ENCODE assay signal across 11 cellular contexts in genomic region chr11:95248666-95249467, GRCh38. TPM values are rescaled to one million over a fixed set of nuclear protein-coding genes. Genes with fewer than 3 reads are reported as not detected.
DNase-seq lines count a peak whose midpoint lies in the region; ATAC-seq, FAIRE-seq and TF ChIP-seq lines count a peak whose summit lies in the region.
"Had no signal": no experiment of that assay in that cellular context is flagged by ENCODE, and none has a peak within 500 bp of the region (broad histone marks: within the 10 kb centered on the region; RNA-seq: fewer than 3 reads in every experiment).

No MANE protein-coding gene starts in this region.

- no peaks in the 10 kb centered on the region for H3K9me3 Mint-ChIP-seq in astrocyte (ENCODE audit: unreplicated experiment)
- H3K9me3 Mint-ChIP-seq: natural killer cell treated with Interleukin-12 subunit alpha and Interleukin-12 subunit beta and Interleukin-15 and Interleukin-18, amount 100 ng/mL, for 72 hours had no signal

- H3K27ac Mint-ChIP-seq in astrocyte (ENCODE audit: unreplicated experiment): peak overlapping the region; percentile 34
- H3K27ac Mint-ChIP-seq: natural killer cell treated with Interleukin-12 subunit alpha and Interleukin-12 subunit beta and Interleukin-15 and Interleukin-18, amount 100 ng/mL, for 72 hours had no signal

- H3K9me3 ChIP-seq in DOHH2 (ENCODE audit: control insufficient read depth, insufficient read depth, low read length): no peaks in the 10 kb centered on the region
- H3K9me3 ChIP-seq in astrocyte (ENCODE audit: insufficient read depth, low read depth, low read length): no peaks in the 10 kb centered on the region
- no peaks in the 10 kb centered on the region for H3K9me3 ChIP-seq in WERI-Rb-1 (ENCODE audit: severe bottlenecking)

- H3K9ac ChIP-seq in astrocyte (ENCODE audit: low read length): no peak overlapping the region

- DNase-seq in astrocyte (ENCODE audit: low read depth): no peak
- no peak for DNase-seq in nucleus accumbens (lab: John Stamatoyannopoulos, UW)
- no peak for DNase-seq in substantia nigra (lab: John Stamatoyannopoulos, UW)
- no peak for DNase-seq in WERI-Rb-1
- DNase-seq in left cardiac atrium: no peak
- DNase-seq: NCI-H187 treated with DMSO at 0.1 percent for 48 hours; stimulated activated naive CD4-positive, alpha-beta T cell treated with Interleukin-2 at 50 U/mL for 16 hours had no signal

- H3K4me1 ChIP-seq in DOHH2 (ENCODE audit: control insufficient read depth, low read length) (peaks cover 49% of the 10 kb centered on the region), astrocyte (ENCODE audit: insufficient read depth, low read length) (peaks cover 4% of the 10 kb centered on the region)

- H3K4me3 Mint-ChIP-seq in astrocyte (ENCODE audit: unreplicated experiment): no peak overlapping the region
- H3K4me3 Mint-ChIP-seq: natural killer cell treated with Interleukin-12 subunit alpha and Interleukin-12 subunit beta and Interleukin-15 and Interleukin-18, amount 100 ng/mL, for 72 hours had no signal

- peaks cover 37% of the 10 kb centered on the region for H3K4me1 Mint-ChIP-seq in astrocyte (ENCODE audit: low read depth, unreplicated experiment)

- no peaks in the 10 kb centered on the region for H3K27me3 Mint-ChIP-seq in astrocyte (ENCODE audit: low read depth, unreplicated experiment)

- H3K27ac ChIP-seq in DOHH2 (ENCODE audit: low read depth, low read length) (no peak overlapping the region), astrocyte (ENCODE audit: low read depth, low read length) (no peak overlapping the region), substantia nigra (ENCODE audit: low read depth, low read length, poor library complexity, severe bottlenecking) (no peak overlapping the region), WERI-Rb-1 (no peak overlapping the region)

- no peaks in the 10 kb centered on the region; the same call in 1 of the 2 replicates for H3F3A ChIP-seq in DOHH2 (ENCODE audit: control insufficient read depth, insufficient read depth)

- no peaks in the 10 kb centered on the region for H3K36me3 Mint-ChIP-seq in astrocyte (ENCODE audit: low read depth, unreplicated experiment)
- H3K36me3 Mint-ChIP-seq: natural killer cell treated with Interleukin-12 subunit alpha and Interleukin-12 subunit beta and Interleukin-15 and Interleukin-18, amount 100 ng/mL, for 72 hours had no signal

- TF ChIP-seq CTCF in DOHH2 (IDR thresholded peaks at IDR 0.05; ENCODE audit: low read depth, low read length, poor library complexity, severe bottlenecking) (no peak), astrocyte (IDR thresholded peaks at IDR 0.05; ENCODE audit: insufficient read depth, low read depth, low read length) (no peak), WERI-Rb-1 (IDR thresholded peaks at IDR 0.05; ENCODE audit: low read depth, low read length) (no peak)

- FAIRE-seq in astrocyte (lab: Jason Lieb, UNC): no peak

- intact Hi-C loops in left cardiac atrium (cut with DNase I): no loop called here

- H2AFZ ChIP-seq in astrocyte (ENCODE audit: low read depth, low read length): no peak overlapping the region

- H3K4me2 ChIP-seq in DOHH2 (ENCODE audit: low read length) (peak overlapping the region; percentile 61), astrocyte (ENCODE audit: low read length) (no peak overlapping the region)

- no peaks in the 10 kb centered on the region for H4K20me1 ChIP-seq in DOHH2 (ENCODE audit: control insufficient read depth, insufficient read depth, low read depth, low read length)
- no peaks in the 10 kb centered on the region for H4K20me1 ChIP-seq in astrocyte (ENCODE audit: insufficient read depth, low read length)

- H3K9me2 ChIP-seq in DOHH2 (replicated peaks; ENCODE audit: control insufficient read depth, low read length): no peaks in the 10 kb centered on the region

- ATAC-seq in HG02970 (IDR thresholded peaks at IDR 0.05; ENCODE audit: low FRiP score, unreplicated experiment): peak; percentile 72
- ATAC-seq in left cardiac atrium: no peak
- ATAC-seq: natural killer cell treated with Interleukin-12 subunit alpha and Interleukin-12 subunit beta and Interleukin-15 and Interleukin-18, amount 100 ng/mL, for 72 hours had no signal

- H3K79me2 ChIP-seq in DOHH2 (ENCODE audit: control insufficient read depth, low read length): no peaks in the 10 kb centered on the region
- no peaks in the 10 kb centered on the region for H3K79me2 ChIP-seq in astrocyte (ENCODE audit: insufficient read depth, low read length)

- H3K27me3 ChIP-seq in DOHH2 (ENCODE audit: control insufficient read depth, low read length): no peaks in the 10 kb centered on the region
- no peaks in the 10 kb centered on the region for H3K27me3 ChIP-seq in astrocyte (ENCODE audit: insufficient read depth, low read length)
- no peaks in the 10 kb centered on the region for H3K27me3 ChIP-seq in WERI-Rb-1 (ENCODE audit: insufficient read depth, low read depth, severe bottlenecking)

- H3K4me3 ChIP-seq in DOHH2 (ENCODE audit: low read length) (peak overlapping the region; percentile 36), astrocyte (ENCODE audit: insufficient read depth, low read depth, low read length) (no peak overlapping the region), WERI-Rb-1 (ENCODE audit: low read depth, low read length) (no peak overlapping the region)

- TF ChIP-seq POLR2A in GM19099 (IDR thresholded peaks at IDR 0.05; ENCODE audit: extremely low read depth, insufficient read length, low read depth): peak; percentile 7

- no peaks in the 10 kb centered on the region; the same call in 1 of the 2 replicates for H3K36me3 ChIP-seq in DOHH2 (ENCODE audit: control insufficient read depth, low read length)
- no peaks in the 10 kb centered on the region for H3K36me3 ChIP-seq in astrocyte (ENCODE audit: insufficient read depth, low read length)
- H3K36me3 ChIP-seq in WERI-Rb-1: no peaks in the 10 kb centered on the region

RNA-seq across cellular contexts. Expression of gene SESN3, which starts 17.9 kb away (rescaled TPM):
- total RNA-seq in astrocyte (85.6 and 98.1 TPM in 2 replicates), left cardiac atrium (10 to 100 TPM in 1 of 2 donors, 1 to 10 TPM in 1; 9.0 to 17.2 TPM)
